ENCODE assay signal across 23 cellular contexts in the genomic region with DNA sequence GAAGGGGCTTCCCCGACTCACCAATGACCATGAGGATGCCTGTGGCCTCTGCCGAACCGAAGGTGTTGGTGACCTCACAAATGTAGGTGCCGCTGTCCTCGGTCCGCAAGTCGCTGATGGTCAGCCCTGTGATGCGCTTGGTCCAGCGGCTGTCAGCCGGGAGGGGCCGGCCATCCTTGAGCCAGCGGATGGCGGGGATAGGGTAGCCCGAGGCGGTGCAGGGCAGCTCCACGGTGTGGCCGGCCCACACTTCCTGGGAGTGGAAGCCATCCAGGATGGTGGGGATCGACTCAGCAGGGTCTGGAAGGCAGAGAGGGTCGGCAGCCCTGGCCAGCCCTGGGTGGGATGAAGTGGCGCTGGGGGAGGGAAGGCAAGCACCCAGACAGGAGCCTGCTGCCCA.
A peak's percentile ranks its signal among the peaks of the same experiment; 100 is the strongest.
DNase-seq lines count a peak whose midpoint lies in the region; ATAC-seq and TF ChIP-seq lines count a peak whose summit lies in the region.
"Had no signal": no experiment of that assay in that cellular context is flagged by ENCODE, and none has a peak within 500 bp of the region (broad histone marks: within the 10 kb centered on the region; RNA-seq: fewer than 3 reads in every experiment).

No MANE protein-coding gene starts in this region.

- no peaks in the 10 kb centered on the region for H4K20me1 ChIP-seq in GM23338 (replicated peaks; ENCODE audit: insufficient read depth)
- H4K20me1 ChIP-seq: BLaER1 had no signal

- H3F3A ChIP-seq in GM23338 (replicated peaks; ENCODE audit: low read depth) = no peaks in the 10 kb centered on the region

- H3K4me1 Mint-ChIP-seq in GM23338 = peaks cover 14% of the 10 kb centered on the region
- H3K4me1 Mint-ChIP-seq in chondrocyte (ENCODE audit: low read depth) = no peaks in the 10 kb centered on the region
- H3K4me1 Mint-ChIP-seq: CD4-positive, alpha-beta memory T cell; CD8-positive, alpha-beta memory T cell had no signal

- H3K4me2 ChIP-seq in GM23338 = no peak overlapping the region
- H3K4me2 ChIP-seq: BLaER1 had no signal

- TF ChIP-seq CTCF in GM23338 (conservative IDR thresholded peaks at IDR 0.05; ENCODE audit: low read depth in 2 of 2) (no peak), chondrocyte (IDR thresholded peaks at IDR 0.05) (no peak), omental fat pad (IDR thresholded peaks at IDR 0.05) (no peak)

- H3K27me3 Mint-ChIP-seq in GM23338 (ENCODE audit: insufficient read depth, low read depth, poor library complexity) (peaks cover 10% of the 10 kb centered on the region), chondrocyte (ENCODE audit: low read depth) (peaks cover 11% of the 10 kb centered on the region)

- H3K27me3 ChIP-seq in GM23338 (ENCODE audit: insufficient read depth) = no peaks in the 10 kb centered on the region
- H3K27me3 ChIP-seq: BE2C, BLaER1 had no signal

- no peak overlapping the region for H3K27ac ChIP-seq in GM23338 (ENCODE audit: low read depth)
- H3K27ac ChIP-seq: BLaER1 had no signal

- no peaks in the 10 kb centered on the region for H3K36me3 Mint-ChIP-seq in GM23338 (ENCODE audit: low read depth)
- no peaks in the 10 kb centered on the region for H3K36me3 Mint-ChIP-seq in chondrocyte (ENCODE audit: low read depth)
- H3K36me3 Mint-ChIP-seq: CD14-positive monocyte; CD4-positive, alpha-beta memory T cell; CD4-positive, CD25-positive, alpha-beta regulatory T cell had no signal

- H3K36me3 ChIP-seq in GM23338 (ENCODE audit: insufficient read depth) = no peaks in the 10 kb centered on the region
- H3K36me3 ChIP-seq: BE2C, BLaER1 had no signal

- no peak overlapping the region for H3K27ac Mint-ChIP-seq in GM23338
- H3K27ac Mint-ChIP-seq in chondrocyte (ENCODE audit: unreplicated experiment) = no peak overlapping the region
- H3K27ac Mint-ChIP-seq: CD14-positive monocyte; CD4-positive, alpha-beta memory T cell; CD8-positive, alpha-beta memory T cell had no signal

- no peak overlapping the region for H3K4me3 ChIP-seq in GM23338
- H3K4me3 ChIP-seq: BLaER1, GM12878 had no signal

- H3K79me2 ChIP-seq in GM23338 (replicated peaks; ENCODE audit: insufficient read depth) = no peaks in the 10 kb centered on the region

- DNase-seq in GM23338 (ENCODE audit: low spot score) = no peak
- peak; percentile 80 for DNase-seq in chondrocyte (ENCODE audit: low spot score)
- DNase-seq in omental fat pad (ENCODE audit: low spot score) = no peak
- DNase-seq in NCI-H524 (lab: John Stamatoyannopoulos, UW) = no peak
- DNase-seq in erythroblast (lab: John Stamatoyannopoulos, UW) = no peak
- DNase-seq: 8988T; ACHN; C1 segment of cervical spinal cord; CD4-positive, alpha-beta memory T cell; CD4-positive, CD25-positive, alpha-beta regulatory T cell; CD8-positive, alpha-beta memory T cell; COR-L47; DMS 273 treated with DMSO at 0.1 percent for 48 hours; DMS153; DMS53; DMS79; DND-41; EL; GDM1 had no signal

- ATAC-seq in GM23338 (no peak), omental fat pad (ENCODE audit: low FRiP score) (peak; percentile 16)
- ATAC-seq: GM12878 had no signal

- no peak overlapping the region for H2AFZ ChIP-seq in GM23338

- TF ChIP-seq POLR2A in erythroblast (IDR thresholded peaks at IDR 0.05; ENCODE audit: low read length) = no peak

- no peaks in the 10 kb centered on the region for H3K4me1 ChIP-seq in GM23338 (ENCODE audit: insufficient read depth)

- H3K9me2 ChIP-seq in GM23338 (ENCODE audit: insufficient read depth) = no peaks in the 10 kb centered on the region

- no peak overlapping the region for H3K4me3 Mint-ChIP-seq in GM23338
- H3K4me3 Mint-ChIP-seq in chondrocyte (ENCODE audit: unreplicated experiment) = no peak overlapping the region
- H3K4me3 Mint-ChIP-seq: CD14-positive monocyte; CD4-positive, alpha-beta memory T cell; CD4-positive, CD25-positive, alpha-beta regulatory T cell; CD8-positive, alpha-beta memory T cell had no signal

- H3K9me3 Mint-ChIP-seq in GM23338 (no peaks in the 10 kb centered on the region), chondrocyte (ENCODE audit: low read depth) (no peaks in the 10 kb centered on the region)
- H3K9me3 Mint-ChIP-seq: CD14-positive monocyte; CD4-positive, alpha-beta memory T cell; CD4-positive, CD25-positive, alpha-beta regulatory T cell; CD8-positive, alpha-beta memory T cell had no signal

TF ChIP-seq in GM23338, 12 proteins besides CTCF, POLR2A, EP300 and RAD21:
- no peak for TF ChIP-seq JUNB (IDR thresholded peaks at IDR 0.05; ENCODE audit: unreplicated experiment)
- TF ChIP-seq, protein P1, sequence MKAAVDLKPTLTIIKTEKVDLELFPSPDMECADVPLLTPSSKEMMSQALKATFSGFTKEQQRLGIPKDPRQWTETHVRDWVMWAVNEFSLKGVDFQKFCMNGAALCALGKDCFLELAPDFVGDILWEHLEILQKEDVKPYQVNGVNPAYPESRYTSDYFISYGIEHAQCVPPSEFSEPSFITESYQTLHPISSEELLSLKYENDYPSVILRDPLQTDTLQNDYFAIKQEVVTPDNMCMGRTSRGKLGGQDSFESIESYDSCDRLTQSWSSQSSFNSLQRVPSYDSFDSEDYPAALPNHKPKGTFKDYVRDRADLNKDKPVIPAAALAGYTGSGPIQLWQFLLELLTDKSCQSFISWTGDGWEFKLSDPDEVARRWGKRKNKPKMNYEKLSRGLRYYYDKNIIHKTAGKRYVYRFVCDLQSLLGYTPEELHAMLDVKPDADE (IDR thresholded peaks at IDR 0.05) = no peak
- TF ChIP-seq, protein P2, sequence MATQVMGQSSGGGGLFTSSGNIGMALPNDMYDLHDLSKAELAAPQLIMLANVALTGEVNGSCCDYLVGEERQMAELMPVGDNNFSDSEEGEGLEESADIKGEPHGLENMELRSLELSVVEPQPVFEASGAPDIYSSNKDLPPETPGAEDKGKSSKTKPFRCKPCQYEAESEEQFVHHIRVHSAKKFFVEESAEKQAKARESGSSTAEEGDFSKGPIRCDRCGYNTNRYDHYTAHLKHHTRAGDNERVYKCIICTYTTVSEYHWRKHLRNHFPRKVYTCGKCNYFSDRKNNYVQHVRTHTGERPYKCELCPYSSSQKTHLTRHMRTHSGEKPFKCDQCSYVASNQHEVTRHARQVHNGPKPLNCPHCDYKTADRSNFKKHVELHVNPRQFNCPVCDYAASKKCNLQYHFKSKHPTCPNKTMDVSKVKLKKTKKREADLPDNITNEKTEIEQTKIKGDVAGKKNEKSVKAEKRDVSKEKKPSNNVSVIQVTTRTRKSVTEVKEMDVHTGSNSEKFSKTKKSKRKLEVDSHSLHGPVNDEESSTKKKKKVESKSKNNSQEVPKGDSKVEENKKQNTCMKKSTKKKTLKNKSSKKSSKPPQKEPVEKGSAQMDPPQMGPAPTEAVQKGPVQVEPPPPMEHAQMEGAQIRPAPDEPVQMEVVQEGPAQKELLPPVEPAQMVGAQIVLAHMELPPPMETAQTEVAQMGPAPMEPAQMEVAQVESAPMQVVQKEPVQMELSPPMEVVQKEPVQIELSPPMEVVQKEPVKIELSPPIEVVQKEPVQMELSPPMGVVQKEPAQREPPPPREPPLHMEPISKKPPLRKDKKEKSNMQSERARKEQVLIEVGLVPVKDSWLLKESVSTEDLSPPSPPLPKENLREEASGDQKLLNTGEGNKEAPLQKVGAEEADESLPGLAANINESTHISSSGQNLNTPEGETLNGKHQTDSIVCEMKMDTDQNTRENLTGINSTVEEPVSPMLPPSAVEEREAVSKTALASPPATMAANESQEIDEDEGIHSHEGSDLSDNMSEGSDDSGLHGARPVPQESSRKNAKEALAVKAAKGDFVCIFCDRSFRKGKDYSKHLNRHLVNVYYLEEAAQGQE (IDR thresholded peaks at IDR 0.05; ENCODE audit: unreplicated experiment) = peak; percentile 46
